ENCODE assay signal across 12 cellular contexts in genomic region chrX:131366387-131366786, GRCh38.
DNase-seq lines count a peak whose midpoint lies in the region; ATAC-seq and TF ChIP-seq lines count a peak whose summit lies in the region.
"Had no signal": no experiment of that assay in that cellular context is flagged by ENCODE, and none has a peak within 500 bp of the region (broad histone marks: within the 10 kb centered on the region; RNA-seq: fewer than 3 reads in every experiment).

No MANE protein-coding gene starts in this region.

- peak; percentile 5 for DNase-seq in SW480 (ENCODE audit: low spot score)
- DNase-seq in kidney tubule cell (ENCODE audit: low spot score), result peak; percentile 32
- DNase-seq in uterus, result no peak
- no peak for DNase-seq in GM10266 (ENCODE audit: extremely low spot score)
- DNase-seq: anterior cingulate cortex, erythroblast, NCI-H524 treated with DMSO at 0.1 percent for 48 hours had no signal

- H3K4me3 ChIP-seq in uterus, result no peak overlapping the region
- H3K4me3 ChIP-seq: BLaER1 treated with 17β-estradiol and CSF1 and Interleukin-3, amounts not matched to agents 10 nM and 100 nM had no signal

- H3K4me1 ChIP-seq in uterus, result no peaks in the 10 kb centered on the region
- H3K4me1 ChIP-seq: BLaER1 treated with 17β-estradiol and CSF1 and Interleukin-3, amounts not matched to agents 10 nM and 100 nM had no signal

- no peaks in the 10 kb centered on the region for H3K36me3 ChIP-seq in uterus
- H3K36me3 ChIP-seq: BLaER1 treated with 17β-estradiol and CSF1 and Interleukin-3, amounts not matched to agents 10 nM and 100 nM had no signal

- intact Hi-C loops in uterus (cut with DNase I; ENCODE audit: low total_unique reads), result no loop called here

- ATAC-seq in GM19025 (IDR thresholded peaks at IDR 0.05; ENCODE audit: low read depth, unreplicated experiment), result peak; percentile 61
- ATAC-seq in HG03135 (IDR thresholded peaks at IDR 0.05; ENCODE audit: unreplicated experiment), result no peak
- ATAC-seq in HG03095 (IDR thresholded peaks at IDR 0.05; ENCODE audit: unreplicated experiment), result no peak

- no peak for TF ChIP-seq POLR2A in uterus (IDR thresholded peaks at IDR 0.05)

- H3K9me3 ChIP-seq in uterus, result no peaks in the 10 kb centered on the region
- H3K9me3 ChIP-seq: BLaER1 treated with 17β-estradiol and CSF1 and Interleukin-3, amounts not matched to agents 10 nM and 100 nM had no signal

- TF ChIP-seq CTCF in 22Rv1 (IDR thresholded peaks at IDR 0.05), result peak; percentile 24
- TF ChIP-seq CTCF in uterus (IDR thresholded peaks at IDR 0.05), result no peak
- no peak for TF ChIP-seq CTCF in GM10266 (IDR thresholded peaks at IDR 0.05; ENCODE audit: control insufficient read depth, insufficient read depth, low read depth, missing control alignments)

- H3K27ac ChIP-seq in 22Rv1 (no peak overlapping the region), uterus (no peak overlapping the region)
- H3K27ac ChIP-seq: BLaER1 treated with 17β-estradiol and CSF1 and Interleukin-3, amounts not matched to agents 10 nM and 100 nM had no signal

- no peaks in the 10 kb centered on the region for H3K27me3 ChIP-seq in uterus

Comparison
In these comparisons a context has a peak if more than half of its experiments do, and no peak if none do; other contexts are left out.
1. DNase-seq: peak in SW480 (single experiment) and kidney tubule cell (single experiment); none in uterus (0 of 2) and GM10266 (single experiment).